Comparison of ENCODE assay signal across 3 cellular contexts in genomic region chr3:52134761-52135160, GRCh38.
TF ChIP-seq lines count a peak whose summit lies in the region.

No MANE protein-coding gene starts in this region.

TF ChIP-seq in GM12891, 5 proteins besides CTCF, POLR2A, EP300 and RAD21:
- TF ChIP-seq SPI1 (IDR thresholded peaks at IDR 0.05; ENCODE audit: low read depth, low read length), result peak; percentile 49
- no peak for TF ChIP-seq TAF1 (IDR thresholded peaks at IDR 0.05; ENCODE audit: low read depth, low read length)
- TF ChIP-seq POU2F2 (IDR thresholded peaks at IDR 0.05; ENCODE audit: low read depth, low read length), result no peak

TF ChIP-seq in GM12878, 131 proteins besides CTCF, POLR2A, EP300 and RAD21:
- TF ChIP-seq TCF3 (IDR thresholded peaks at IDR 0.05; ENCODE audit: borderline replicate concordance, insufficient read depth, low read depth, low read length) (0 out of 2 replicates have a peak, but pooled peaks have one; percentile 53), RUNX3 (IDR thresholded peaks at IDR 0.05; ENCODE audit: low read length) (peak; percentile 74), SPI1 (IDR thresholded peaks at IDR 0.05; ENCODE audit: borderline replicate concordance, insufficient read depth, low read depth, low read length) (peak; percentile 63; the same call in 1 of the 2 replicates), NFIC (IDR thresholded peaks at IDR 0.05; ENCODE audit: low read depth, low read length) (0 out of 2 replicates have a peak, but pooled peaks have one; percentile 36), TCF12 (IDR thresholded peaks at IDR 0.05; ENCODE audit: low read depth, low read length) (peak; percentile 80), RELA (IDR thresholded peaks at IDR 0.05; ENCODE audit: borderline replicate concordance, partially characterized antibody) (no peak), RCOR1 (conservative IDR thresholded peaks at IDR 0.05; ENCODE audit: low read depth, low read length) (no peak), USF2 (IDR thresholded peaks at IDR 0.05; ENCODE audit: borderline replicate concordance, low read depth, low read length) (no peak), YBX1 (IDR thresholded peaks at IDR 0.05) (no peak), EED (IDR thresholded peaks at IDR 0.05; ENCODE audit: low read depth) (0 out of 2 replicates have a peak, but pooled peaks have one; percentile 36), EZH2 (IDR thresholded peaks at IDR 0.05; ENCODE audit: borderline replicate concordance, control insufficient read depth, low read depth, low read length) (no peak)

TF ChIP-seq in WTC11, 78 proteins besides CTCF, POLR2A, EP300 and RAD21:
- no peak for TF ChIP-seq SOX15 (CRISPR knock-in tag; IDR thresholded peaks at IDR 0.05)
- no peak for TF ChIP-seq NFE2L1 (CRISPR knock-in tag; IDR thresholded peaks at IDR 0.05)
- TF ChIP-seq ZNF263 (CRISPR knock-in tag; IDR thresholded peaks at IDR 0.05; ENCODE audit: low read depth), result no peak
- TF ChIP-seq NFYB (CRISPR knock-in tag; conservative IDR thresholded peaks at IDR 0.05; ENCODE audit: low read depth), result no peak
- TF ChIP-seq ZNF396 (CRISPR knock-in tag; IDR thresholded peaks at IDR 0.05; ENCODE audit: borderline replicate concordance), result no peak
- TF ChIP-seq TEAD1 (CRISPR knock-in tag; IDR thresholded peaks at IDR 0.05), result no peak
- TF ChIP-seq, protein P1, sequence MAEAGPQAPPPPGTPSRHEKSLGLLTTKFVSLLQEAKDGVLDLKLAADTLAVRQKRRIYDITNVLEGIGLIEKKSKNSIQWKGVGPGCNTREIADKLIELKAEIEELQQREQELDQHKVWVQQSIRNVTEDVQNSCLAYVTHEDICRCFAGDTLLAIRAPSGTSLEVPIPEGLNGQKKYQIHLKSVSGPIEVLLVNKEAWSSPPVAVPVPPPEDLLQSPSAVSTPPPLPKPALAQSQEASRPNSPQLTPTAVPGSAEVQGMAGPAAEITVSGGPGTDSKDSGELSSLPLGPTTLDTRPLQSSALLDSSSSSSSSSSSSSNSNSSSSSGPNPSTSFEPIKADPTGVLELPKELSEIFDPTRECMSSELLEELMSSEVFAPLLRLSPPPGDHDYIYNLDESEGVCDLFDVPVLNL (CRISPR knock-in tag; IDR thresholded peaks at IDR 0.05; ENCODE audit: borderline replicate concordance, low read depth), result no peak
- TF ChIP-seq, protein P2, sequence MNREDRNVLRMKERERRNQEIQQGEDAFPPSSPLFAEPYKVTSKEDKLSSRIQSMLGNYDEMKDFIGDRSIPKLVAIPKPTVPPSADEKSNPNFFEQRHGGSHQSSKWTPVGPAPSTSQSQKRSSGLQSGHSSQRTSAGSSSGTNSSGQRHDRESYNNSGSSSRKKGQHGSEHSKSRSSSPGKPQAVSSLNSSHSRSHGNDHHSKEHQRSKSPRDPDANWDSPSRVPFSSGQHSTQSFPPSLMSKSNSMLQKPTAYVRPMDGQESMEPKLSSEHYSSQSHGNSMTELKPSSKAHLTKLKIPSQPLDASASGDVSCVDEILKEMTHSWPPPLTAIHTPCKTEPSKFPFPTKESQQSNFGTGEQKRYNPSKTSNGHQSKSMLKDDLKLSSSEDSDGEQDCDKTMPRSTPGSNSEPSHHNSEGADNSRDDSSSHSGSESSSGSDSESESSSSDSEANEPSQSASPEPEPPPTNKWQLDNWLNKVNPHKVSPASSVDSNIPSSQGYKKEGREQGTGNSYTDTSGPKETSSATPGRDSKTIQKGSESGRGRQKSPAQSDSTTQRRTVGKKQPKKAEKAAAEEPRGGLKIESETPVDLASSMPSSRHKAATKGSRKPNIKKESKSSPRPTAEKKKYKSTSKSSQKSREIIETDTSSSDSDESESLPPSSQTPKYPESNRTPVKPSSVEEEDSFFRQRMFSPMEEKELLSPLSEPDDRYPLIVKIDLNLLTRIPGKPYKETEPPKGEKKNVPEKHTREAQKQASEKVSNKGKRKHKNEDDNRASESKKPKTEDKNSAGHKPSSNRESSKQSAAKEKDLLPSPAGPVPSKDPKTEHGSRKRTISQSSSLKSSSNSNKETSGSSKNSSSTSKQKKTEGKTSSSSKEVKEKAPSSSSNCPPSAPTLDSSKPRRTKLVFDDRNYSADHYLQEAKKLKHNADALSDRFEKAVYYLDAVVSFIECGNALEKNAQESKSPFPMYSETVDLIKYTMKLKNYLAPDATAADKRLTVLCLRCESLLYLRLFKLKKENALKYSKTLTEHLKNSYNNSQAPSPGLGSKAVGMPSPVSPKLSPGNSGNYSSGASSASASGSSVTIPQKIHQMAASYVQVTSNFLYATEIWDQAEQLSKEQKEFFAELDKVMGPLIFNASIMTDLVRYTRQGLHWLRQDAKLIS (CRISPR knock-in tag; IDR thresholded peaks at IDR 0.05; ENCODE audit: borderline replicate concordance), result no peak
- TF ChIP-seq, protein P3, sequence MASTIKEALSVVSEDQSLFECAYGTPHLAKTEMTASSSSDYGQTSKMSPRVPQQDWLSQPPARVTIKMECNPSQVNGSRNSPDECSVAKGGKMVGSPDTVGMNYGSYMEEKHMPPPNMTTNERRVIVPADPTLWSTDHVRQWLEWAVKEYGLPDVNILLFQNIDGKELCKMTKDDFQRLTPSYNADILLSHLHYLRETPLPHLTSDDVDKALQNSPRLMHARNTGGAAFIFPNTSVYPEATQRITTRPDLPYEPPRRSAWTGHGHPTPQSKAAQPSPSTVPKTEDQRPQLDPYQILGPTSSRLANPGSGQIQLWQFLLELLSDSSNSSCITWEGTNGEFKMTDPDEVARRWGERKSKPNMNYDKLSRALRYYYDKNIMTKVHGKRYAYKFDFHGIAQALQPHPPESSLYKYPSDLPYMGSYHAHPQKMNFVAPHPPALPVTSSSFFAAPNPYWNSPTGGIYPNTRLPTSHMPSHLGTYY (CRISPR knock-in tag; IDR thresholded peaks at IDR 0.05), result no peak
- no peak for TF ChIP-seq SMAD4 (CRISPR knock-in tag; IDR thresholded peaks at IDR 0.05)
- TF ChIP-seq, protein P4, sequence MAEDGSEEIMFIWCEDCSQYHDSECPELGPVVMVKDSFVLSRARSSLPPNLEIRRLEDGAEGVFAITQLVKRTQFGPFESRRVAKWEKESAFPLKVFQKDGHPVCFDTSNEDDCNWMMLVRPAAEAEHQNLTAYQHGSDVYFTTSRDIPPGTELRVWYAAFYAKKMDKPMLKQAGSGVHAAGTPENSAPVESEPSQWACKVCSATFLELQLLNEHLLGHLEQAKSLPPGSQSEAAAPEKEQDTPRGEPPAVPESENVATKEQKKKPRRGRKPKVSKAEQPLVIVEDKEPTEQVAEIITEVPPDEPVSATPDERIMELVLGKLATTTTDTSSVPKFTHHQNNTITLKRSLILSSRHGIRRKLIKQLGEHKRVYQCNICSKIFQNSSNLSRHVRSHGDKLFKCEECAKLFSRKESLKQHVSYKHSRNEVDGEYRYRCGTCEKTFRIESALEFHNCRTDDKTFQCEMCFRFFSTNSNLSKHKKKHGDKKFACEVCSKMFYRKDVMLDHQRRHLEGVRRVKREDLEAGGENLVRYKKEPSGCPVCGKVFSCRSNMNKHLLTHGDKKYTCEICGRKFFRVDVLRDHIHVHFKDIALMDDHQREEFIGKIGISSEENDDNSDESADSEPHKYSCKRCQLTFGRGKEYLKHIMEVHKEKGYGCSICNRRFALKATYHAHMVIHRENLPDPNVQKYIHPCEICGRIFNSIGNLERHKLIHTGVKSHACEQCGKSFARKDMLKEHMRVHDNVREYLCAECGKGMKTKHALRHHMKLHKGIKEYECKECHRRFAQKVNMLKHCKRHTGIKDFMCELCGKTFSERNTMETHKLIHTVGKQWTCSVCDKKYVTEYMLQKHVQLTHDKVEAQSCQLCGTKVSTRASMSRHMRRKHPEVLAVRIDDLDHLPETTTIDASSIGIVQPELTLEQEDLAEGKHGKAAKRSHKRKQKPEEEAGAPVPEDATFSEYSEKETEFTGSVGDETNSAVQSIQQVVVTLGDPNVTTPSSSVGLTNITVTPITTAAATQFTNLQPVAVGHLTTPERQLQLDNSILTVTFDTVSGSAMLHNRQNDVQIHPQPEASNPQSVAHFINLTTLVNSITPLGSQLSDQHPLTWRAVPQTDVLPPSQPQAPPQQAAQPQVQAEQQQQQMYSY (CRISPR knock-in tag; IDR thresholded peaks at IDR 0.05), result no peak
- TF ChIP-seq, protein P5, sequence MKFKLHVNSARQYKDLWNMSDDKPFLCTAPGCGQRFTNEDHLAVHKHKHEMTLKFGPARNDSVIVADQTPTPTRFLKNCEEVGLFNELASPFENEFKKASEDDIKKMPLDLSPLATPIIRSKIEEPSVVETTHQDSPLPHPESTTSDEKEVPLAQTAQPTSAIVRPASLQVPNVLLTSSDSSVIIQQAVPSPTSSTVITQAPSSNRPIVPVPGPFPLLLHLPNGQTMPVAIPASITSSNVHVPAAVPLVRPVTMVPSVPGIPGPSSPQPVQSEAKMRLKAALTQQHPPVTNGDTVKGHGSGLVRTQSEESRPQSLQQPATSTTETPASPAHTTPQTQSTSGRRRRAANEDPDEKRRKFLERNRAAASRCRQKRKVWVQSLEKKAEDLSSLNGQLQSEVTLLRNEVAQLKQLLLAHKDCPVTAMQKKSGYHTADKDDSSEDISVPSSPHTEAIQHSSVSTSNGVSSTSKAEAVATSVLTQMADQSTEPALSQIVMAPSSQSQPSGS (CRISPR knock-in tag; IDR thresholded peaks at IDR 0.05; ENCODE audit: borderline replicate concordance, low read depth), result no peak
- TF ChIP-seq ZNF281 (CRISPR knock-in tag; IDR thresholded peaks at IDR 0.05), result no peak
- no peak for TF ChIP-seq JUN (CRISPR knock-in tag; IDR thresholded peaks at IDR 0.05)
- TF ChIP-seq ZNF512 (CRISPR knock-in tag; IDR thresholded peaks at IDR 0.05; ENCODE audit: borderline replicate concordance), result no peak
- TF ChIP-seq PRRX2 (CRISPR knock-in tag; IDR thresholded peaks at IDR 0.05), result no peak
- no peak for TF ChIP-seq E2F1 (CRISPR knock-in tag; IDR thresholded peaks at IDR 0.05)
